ENCODE assay signal across 8 cellular contexts in the genomic region with DNA sequence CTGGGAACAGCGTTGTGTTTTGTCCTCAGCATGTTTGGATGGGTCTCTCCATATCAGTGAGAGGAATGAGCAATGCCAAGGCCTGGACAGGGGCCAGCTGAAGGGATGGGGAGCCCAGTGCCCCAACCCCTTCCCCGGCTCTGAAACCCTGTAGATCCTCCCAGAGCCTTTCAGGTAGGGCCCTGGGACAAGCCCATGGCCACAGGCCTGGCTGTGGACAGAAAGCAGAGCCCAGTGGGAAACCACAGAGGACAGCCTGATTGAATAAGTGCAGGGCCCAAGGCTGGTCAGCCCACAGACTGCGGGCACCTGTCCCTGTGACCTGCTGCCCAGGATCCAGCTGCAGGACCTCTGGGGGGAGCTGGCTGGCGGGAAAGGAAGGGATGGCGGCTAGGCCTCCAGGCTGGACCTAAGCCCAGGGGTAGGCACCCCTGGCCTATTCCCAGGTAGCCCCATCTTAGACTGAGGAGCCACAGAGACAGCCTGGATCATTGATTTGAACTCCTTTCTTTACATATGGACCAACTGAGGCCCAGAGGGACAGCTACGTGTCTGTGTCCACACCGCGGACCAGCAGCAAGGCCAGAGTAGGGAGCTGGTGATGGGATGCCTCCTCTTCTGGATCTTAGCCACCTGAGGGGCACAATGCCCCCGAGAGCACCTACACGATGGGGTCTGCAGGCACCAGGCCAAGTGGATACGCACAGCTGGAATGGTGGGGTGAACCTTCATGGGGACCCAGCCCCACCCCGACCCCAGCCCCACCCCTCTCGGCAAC. TPM values are rescaled to one million over a fixed set of nuclear protein-coding genes. Genes with fewer than 3 reads are reported as not detected.
DNase-seq lines count a peak whose midpoint lies in the region; ATAC-seq and TF ChIP-seq lines count a peak whose summit lies in the region.

No MANE protein-coding gene starts in this region.

- POLR2A ChIA-PET in activated CD4-positive, alpha-beta memory T cell treated with anti-CD3 and anti-CD28 coated beads for 36 hours (lab: Charles Lee), result interaction anchor here (0.6 to 1.6 kb wide), 2 partner anchors 38 to 72 kb away, joined by 3 to 4 read pairs; a partner anchor contains a TSS

- H3K4me3 Mint-ChIP-seq in activated CD4-positive, alpha-beta memory T cell treated with anti-CD3 and anti-CD28 coated beads for 36 hours, result peak overlapping the region; percentile 86

- no peaks in the 10 kb centered on the region for H3K9me3 Mint-ChIP-seq in activated CD4-positive, alpha-beta memory T cell treated with anti-CD3 and anti-CD28 coated beads for 36 hours

- H3K4me1 ChIP-seq in right atrium auricular region, result peaks cover 0 to 58% of the 10 kb centered on the region in 2 donors

- intact Hi-C loops in activated CD4-positive, alpha-beta memory T cell treated with anti-CD3 and anti-CD28 coated beads for 36 hours (cut with micrococcal nuclease), result loop anchor here (5.0 kb wide), 3 partner anchors 58 to 1083 kb away; a partner anchor contains a TSS

- no peak for ATAC-seq in GM19328 (IDR thresholded peaks at IDR 0.05; ENCODE audit: unreplicated experiment)

- no peaks in the 10 kb centered on the region for H3K27me3 ChIP-seq in right atrium auricular region

- in situ Hi-C loops in GM13977 (cut with MboI; ENCODE audit: low pct_unique_long_range_greater_than_20kb, low sequenced_read_pairs, unreplicated experiment) (no loop called here), ACHN (cut with HindIII; ENCODE audit: low pct_ligation_motif_present, low pct_unique_long_range_greater_than_20kb, low sequenced_read_pairs) (no loop called here)

- CTCF ChIA-PET in activated CD4-positive, alpha-beta memory T cell treated with anti-CD3 and anti-CD28 coated beads for 36 hours (lab: Charles Lee), result interaction anchor here (0.7 to 5.7 kb wide), 3 partner anchors 15 to 88 kb away, joined by 3 to 26 read pairs (median 4); a partner anchor contains a TSS

- TF ChIP-seq CTCF in GM13977 (IDR thresholded peaks at IDR 0.05; ENCODE audit: extremely low read depth, insufficient read depth, missing control alignments) (no peak), right atrium auricular region (IDR thresholded peaks at IDR 0.05) (no peak)

- DNase-seq in GM13977 (ENCODE audit: low spot score) (peak; percentile 32), right atrium auricular region (ENCODE audit: low spot score) (no peak), HPDE6-E6E7 (ENCODE audit: extremely low spot score) (no peak), NCI-H1417 (lab: John Stamatoyannopoulos, UW) (no peak), ACHN (no peak)
- no peak for DNase-seq in activated CD4-positive, alpha-beta memory T cell treated with anti-CD3 and anti-CD28 coated beads for 36 hours

- H3K4me1 Mint-ChIP-seq in activated CD4-positive, alpha-beta memory T cell treated with anti-CD3 and anti-CD28 coated beads for 36 hours (ENCODE audit: low read depth), result peaks cover 77% of the 10 kb centered on the region

- H3K27ac ChIP-seq in right atrium auricular region, result peak overlapping the region; percentile 91 to 94
- peak overlapping the region in 19 of 21 experiments; percentile 82 to 98 (median 90) for H3K27ac ChIP-seq in skin epidermis

- H3K9me3 ChIP-seq in right atrium auricular region, result no peaks in the 10 kb centered on the region

- no peaks in the 10 kb centered on the region for H3K27me3 Mint-ChIP-seq in activated CD4-positive, alpha-beta memory T cell treated with anti-CD3 and anti-CD28 coated beads for 36 hours

- peak overlapping the region; percentile 83 to 88 for H3K4me3 ChIP-seq in right atrium auricular region
- peak overlapping the region; percentile 57 to 94 (median 76) for H3K4me3 ChIP-seq in skin epidermis

- H3K36me3 ChIP-seq in right atrium auricular region, result no peaks in the 10 kb centered on the region

- no peaks in the 10 kb centered on the region for H3K36me3 Mint-ChIP-seq in activated CD4-positive, alpha-beta memory T cell treated with anti-CD3 and anti-CD28 coated beads for 36 hours

- peak overlapping the region; percentile 94 for H3K27ac Mint-ChIP-seq in activated CD4-positive, alpha-beta memory T cell treated with anti-CD3 and anti-CD28 coated beads for 36 hours

RNA-seq across cellular contexts. Expression of a gene that starts 1.3 kb away (rescaled TPM):
- total RNA-seq in activated CD4-positive, alpha-beta memory T cell treated with anti-CD3 and anti-CD28 coated beads for 36 hours, result 1 to 10 TPM; 7.0 to 7.9 TPM
- 10 to 100 TPM; 11.2 to 15.1 TPM for total RNA-seq in right atrium auricular region

RNA-seq across cellular contexts. Expression of a gene that starts 7.4 kb away (rescaled TPM):
- total RNA-seq in activated CD4-positive, alpha-beta memory T cell treated with anti-CD3 and anti-CD28 coated beads for 36 hours, result 1 to 10 TPM; 6.7 to 6.9 TPM
- under 1 TPM; 0.08 to 0.44 TPM for total RNA-seq in right atrium auricular region

RNA-seq across cellular contexts. Expression of a gene that starts 48.8 kb away (rescaled TPM):
- total RNA-seq in activated CD4-positive, alpha-beta memory T cell treated with anti-CD3 and anti-CD28 coated beads for 36 hours, result 1 to 10 TPM; 5.5 to 7.1 TPM
- total RNA-seq in right atrium auricular region, result 10 to 100 TPM; 15.2 to 34.2 TPM

Comparison
In these comparisons a context has a peak if more than half of its experiments do, and no peak if none do; other contexts are left out.
1. RNA of a gene that starts 7.4 kb away (total RNA-seq): 6.7 to 6.9 TPM in activated CD4-positive, alpha-beta memory T cell treated with anti-CD3 and anti-CD28 coated beads for 36 hours; 0.08 to 0.44 TPM in right atrium auricular region; every median in the first group is over 4 times any median in the second.